ENCODE assay signal across 35 cellular contexts in genomic region chr2:198488964-198489363, GRCh38.
"Had no signal": no experiment of that assay in that cellular context is flagged by ENCODE, and none has a peak within 500 bp of the region (broad histone marks: within the 10 kb centered on the region; RNA-seq: fewer than 3 reads in every experiment).

No MANE protein-coding gene starts in this region.

- H3K4me3 ChIP-seq: MG63 had no signal

- H3K27me3 ChIP-seq: MG63 had no signal

- H3K9me3 ChIP-seq: MG63 had no signal

- H3K36me3 ChIP-seq: MG63 had no signal

- DNase-seq: Karpas-422, Kasumi-1, MG63, MM.1S, MV-4-11, NCI-H1048, NCI-H1092, NCI-H1092 treated with DMSO at 0.1 percent for 48 hours, NCI-H1105, NCI-H1105 treated with DMSO at 0.1 percent for 48 hours, NCI-H1417, NCI-H1417 treated with DMSO at 0.1 percent for 48 hours, NCI-H1436, NCI-H1436 treated with DMSO at 0.1 percent for 48 hours, NCI-H146, NCI-H1694, NCI-H1694 treated with DMSO at 0.1 percent for 48 hours, NCI-H187, NCI-H187 treated with DMSO at 0.1 percent for 48 hours, NCI-H1930, NCI-H2029, NCI-H2029 treated with DMSO at 0.1 percent for 48 hours, NCI-H2081, NCI-H2081 treated with DMSO at 0.1 percent for 48 hours, NCI-H2107, NCI-H2171, NCI-H2171 treated with DMSO at 0.1 percent for 48 hours, NCI-H2227 treated with DMSO at 0.1 percent for 48 hours, NCI-H226, NCI-H345, NCI-H446, NCI-H446 treated with DMSO at 0.1 percent for 48 hours, NCI-H510A, NCI-H510A treated with DMSO at 0.1 percent for 48 hours, NCI-H524 had no signal
